ENCODE assay signal across 17 cellular contexts in genomic region chr20:4581838-4582237, GRCh38.
"Had no signal": no experiment of that assay in that cellular context is flagged by ENCODE, and none has a peak within 500 bp of the region (broad histone marks: within the 10 kb centered on the region; RNA-seq: fewer than 3 reads in every experiment).

No MANE protein-coding gene starts in this region.

- H3K36me3 Mint-ChIP-seq: activated CD4-positive, alpha-beta memory T cell treated with anti-CD3 and anti-CD28 coated beads for 36 hours; activated CD8-positive, alpha-beta memory T cell treated with anti-CD3 and anti-CD28 coated beads, Interleukin-2, amount 10 ng/mL, durations not matched to agents 7 days and 5 days; naive thymus-derived CD4-positive, alpha-beta T cell had no signal

- H3K4me1 ChIP-seq: foreskin keratinocyte, sigmoid colon had no signal

- H3K4me3 Mint-ChIP-seq: activated CD4-positive, alpha-beta memory T cell treated with anti-CD3 and anti-CD28 coated beads for 36 hours; activated CD8-positive, alpha-beta memory T cell treated with anti-CD3 and anti-CD28 coated beads, Interleukin-2, amount 10 ng/mL, durations not matched to agents 7 days and 5 days; activated naive CD4-positive, alpha-beta T cell treated with anti-CD3 and anti-CD28 coated beads for 36 hours; naive thymus-derived CD4-positive, alpha-beta T cell had no signal

- DNase-seq: activated CD4-positive, alpha-beta memory T cell treated with anti-CD3 and anti-CD28 coated beads for 36 hours; activated CD8-positive, alpha-beta memory T cell treated with anti-CD3 and anti-CD28 coated beads, Interleukin-2, amount 10 ng/mL, durations not matched to agents 7 days and 5 days; activated naive CD4-positive, alpha-beta T cell treated with anti-CD3 and anti-CD28 coated beads for 36 hours; activated T-cell treated with anti-CD3 and anti-CD28 coated beads, Interleukin-2, amount 50 U/mL, for 1 hour; foreskin keratinocyte; islet precursor cell; mammary epithelial cell; mucosa of descending colon; naive thymus-derived CD4-positive, alpha-beta T cell; sigmoid colon; stimulated activated CD4-positive, alpha-beta T cell treated with anti-CD3 and anti-CD28 coated beads, Interleukin-2, amount 100 ng/mL, for 24 hours; T-helper 1 cell; T1000 had no signal

- H3K27ac ChIP-seq: foreskin keratinocyte, sigmoid colon, thoracic aorta had no signal

- H3K27me3 ChIP-seq: sigmoid colon had no signal

- H3K36me3 ChIP-seq: sigmoid colon, thoracic aorta had no signal

- ATAC-seq: activated CD8-positive, alpha-beta memory T cell treated with anti-CD3 and anti-CD28 coated beads, Interleukin-2, amount 10 ng/mL, durations not matched to agents 7 days and 5 days; foreskin keratinocyte; left lobe of liver; mucosa of descending colon; naive thymus-derived CD4-positive, alpha-beta T cell; SK-N-SH treated with all-trans-retinoic acid at 6 μM for 48 hours had no signal

- H3K4me3 ChIP-seq: mucosa of descending colon, sigmoid colon, thoracic aorta had no signal

- H3K4me1 Mint-ChIP-seq: activated CD8-positive, alpha-beta memory T cell treated with anti-CD3 and anti-CD28 coated beads, Interleukin-2, amount 10 ng/mL, durations not matched to agents 7 days and 5 days; naive thymus-derived CD4-positive, alpha-beta T cell had no signal

- H3K9me3 Mint-ChIP-seq: activated CD4-positive, alpha-beta memory T cell treated with anti-CD3 and anti-CD28 coated beads for 36 hours; activated naive CD4-positive, alpha-beta T cell treated with anti-CD3 and anti-CD28 coated beads for 36 hours; activated T-helper 2 cell treated with anti-CD3 and anti-CD28 coated beads, Interferon-gamma antibody, Interleukin-2, Interleukin-4, amounts not matched to agents 10 μg/mL and 5 μg/mL and 100 μg/mL, durations not matched to agents 14 hours and 24 hours and 36 hours had no signal

- H3K27ac Mint-ChIP-seq: activated CD4-positive, alpha-beta memory T cell treated with anti-CD3 and anti-CD28 coated beads for 36 hours; activated CD8-positive, alpha-beta memory T cell treated with anti-CD3 and anti-CD28 coated beads, Interleukin-2, amount 10 ng/mL, durations not matched to agents 7 days and 5 days; activated naive CD4-positive, alpha-beta T cell treated with anti-CD3 and anti-CD28 coated beads for 36 hours; activated T-helper 2 cell treated with anti-CD3 and anti-CD28 coated beads, Interferon-gamma antibody, Interleukin-2, Interleukin-4, amounts not matched to agents 10 μg/mL and 5 μg/mL and 100 μg/mL, durations not matched to agents 14 hours and 24 hours and 36 hours; naive thymus-derived CD4-positive, alpha-beta T cell had no signal
